ENCODE assay signal across 8 cellular contexts in the genomic region with DNA sequence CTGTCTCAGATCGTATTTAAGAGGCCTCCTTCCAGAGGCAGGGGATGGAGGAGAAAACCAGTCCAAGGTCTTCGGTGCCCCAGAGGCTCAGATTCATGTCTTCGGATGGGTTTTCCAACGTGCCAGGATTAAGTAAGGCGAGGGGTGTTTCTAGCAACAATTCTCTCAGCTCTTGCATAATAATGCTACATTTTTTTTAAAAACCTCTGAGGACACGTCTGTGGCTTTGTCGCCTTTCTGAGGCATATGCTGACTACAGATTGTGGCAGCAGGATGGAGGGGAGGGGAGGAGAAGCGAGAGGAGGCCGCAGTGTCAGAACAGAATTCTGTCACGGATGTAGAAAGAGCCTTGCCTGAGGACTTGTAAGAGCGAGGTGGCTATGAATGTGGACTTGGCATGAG. TPM values are rescaled to one million over a fixed set of nuclear protein-coding genes. Genes with fewer than 3 reads are reported as not detected.
A peak's percentile ranks its signal among the peaks of the same experiment; 100 is the strongest.
DNase-seq lines count a peak whose midpoint lies in the region; ATAC-seq lines count a peak whose summit lies in the region.

No MANE protein-coding gene starts in this region.

- ATAC-seq in stimulated activated naive CD8-positive, alpha-beta T cell treated with anti-CD3 and anti-CD28 coated beads, Interleukin-15, Interleukin-2, amounts not matched to agents 100 U/mL and 50 U/mL, for 24 hours: peak; percentile 55

- H3K27me3 ChIP-seq in effector memory CD4-positive, alpha-beta T cell (replicated peaks; ENCODE audit: control insufficient read depth, insufficient read depth, low read length, poor library complexity, severe bottlenecking): no peaks in the 10 kb centered on the region

- peak; percentile 93 for DNase-seq in Jurkat, Clone E6-1 (ENCODE audit: low read depth, low spot score)
- peak; percentile 80 for DNase-seq in activated CD4-positive, alpha-beta T cell treated with anti-CD3 and anti-CD28 coated beads for 48 hours
- DNase-seq in effector memory CD4-positive, alpha-beta T cell: peak; percentile 66 to 76 (median 74)
- DNase-seq in stimulated activated naive CD8-positive, alpha-beta T cell treated with anti-CD3 and anti-CD28 coated beads, Interleukin-15, Interleukin-2, amounts not matched to agents 100 U/mL and 50 U/mL, for 24 hours: peak; percentile 70
- no peak for DNase-seq in medulla oblongata (ENCODE audit: extremely low spot score)
- DNase-seq in retina: no peak
- DNase-seq in globus pallidus (ENCODE audit: low spot score): no peak
- DNase-seq in DMS153 treated with DMSO at 0.1 percent for 48 hours (lab: John Stamatoyannopoulos, UW; ENCODE audit: unreplicated experiment): no peak

- peaks cover 71% of the 10 kb centered on the region for H3K4me1 ChIP-seq in effector memory CD4-positive, alpha-beta T cell (ENCODE audit: control insufficient read depth, insufficient read depth, low read length, poor library complexity, severe bottlenecking)

- no peaks in the 10 kb centered on the region for H3K9me3 ChIP-seq in effector memory CD4-positive, alpha-beta T cell (ENCODE audit: control insufficient read depth, low read length)

- H3K36me3 ChIP-seq in effector memory CD4-positive, alpha-beta T cell (ENCODE audit: control insufficient read depth, insufficient read depth, low read length): no peaks in the 10 kb centered on the region

- H3K4me3 ChIP-seq in Jurkat, Clone E6-1 (ENCODE audit: low read length): peak overlapping the region; percentile 54
- peak overlapping the region; percentile 48 for H3K4me3 ChIP-seq in effector memory CD4-positive, alpha-beta T cell (ENCODE audit: insufficient read depth, low read depth, low read length, poor library complexity, severe bottlenecking)

- peak overlapping the region; percentile 99 for H3K27ac ChIP-seq in effector memory CD4-positive, alpha-beta T cell (ENCODE audit: insufficient read depth, low read length, poor library complexity, severe bottlenecking)

RNA-seq across cellular contexts. Expression of a gene that starts 17.7 kb away (rescaled TPM):
- 149 TPM for polyA plus RNA-seq in Jurkat, Clone E6-1 (2012; ENCODE audit: insufficient read depth, insufficient read length)

Comparison
In these comparisons a context has a peak if more than half of its experiments do, and no peak if none do; other contexts are left out.
1. DNase-seq: peak in Jurkat, Clone E6-1 (single experiment), activated CD4-positive, alpha-beta T cell treated with anti-CD3 and anti-CD28 coated beads for 48 hours (single experiment), effector memory CD4-positive, alpha-beta T cell (3 of 3) and stimulated activated naive CD8-positive, alpha-beta T cell treated with anti-CD3 and anti-CD28 coated beads, Interleukin-15, Interleukin-2, amounts not matched to agents 100 U/mL and 50 U/mL, for 24 hours (single experiment); none in medulla oblongata (single experiment), retina (single experiment), globus pallidus (single experiment) and DMS153 treated with DMSO at 0.1 percent for 48 hours (single experiment).